In genomic region chrX:42602136-42602535, GRCh38 we compare ENCODE assay signal across 16 cellular contexts.
DNase-seq lines count a peak whose midpoint lies in the region; ATAC-seq and TF ChIP-seq lines count a peak whose summit lies in the region.
"Had no signal": no experiment of that assay in that cellular context is flagged by ENCODE, and none has a peak within 500 bp of the region (broad histone marks: within the 10 kb centered on the region; RNA-seq: fewer than 3 reads in every experiment).

No MANE protein-coding gene starts in this region.

- no peak overlapping the region for H2BK120ac ChIP-seq in mesendoderm (ENCODE audit: low read depth, low read length)

- H3K9ac ChIP-seq in mesendoderm (ENCODE audit: low read length), result no peak overlapping the region

- no peak overlapping the region for H2BK15ac ChIP-seq in mesendoderm (replicated peaks; ENCODE audit: low read depth)

- no peak overlapping the region for H3K56ac ChIP-seq in mesendoderm (ENCODE audit: low read length)

- DNase-seq in A172 (ENCODE audit: low spot score), result peak; percentile 18
- peak; percentile 0 for DNase-seq in amniotic epithelial cell (ENCODE audit: low read depth)
- peak; percentile 30 for DNase-seq in fibroblast of villous mesenchyme (ENCODE audit: low read depth)
- peak; percentile 75 for DNase-seq in mesendoderm
- no peak for DNase-seq in suprapubic skin (ENCODE audit: low spot score in 2 of 2)
- no peak for DNase-seq in erythroblast (lab: John Stamatoyannopoulos, UW)
- DNase-seq in COR-L47 (lab: John Stamatoyannopoulos, UW), result no peak
- DNase-seq: 8988T; ACHN; CD4-positive, alpha-beta memory T cell; DND-41; GDM1; GOT3; H9 had no signal

- ATAC-seq in HG03571 (IDR thresholded peaks at IDR 0.05; ENCODE audit: unreplicated experiment), result no peak

- H3K4me1 ChIP-seq in mesendoderm (ENCODE audit: control insufficient read depth, low read depth, low read length) (no peaks in the 10 kb centered on the region), suprapubic skin (no peaks in the 10 kb centered on the region)

- H3K4me3 ChIP-seq in fibroblast of villous mesenchyme (ENCODE audit: low read depth, low read length), result no peak overlapping the region
- H3K4me3 ChIP-seq in mesendoderm (ENCODE audit: low read length), result no peak overlapping the region
- no peak overlapping the region for H3K4me3 ChIP-seq in suprapubic skin

- no peak overlapping the region for H3K4ac ChIP-seq in mesendoderm (ENCODE audit: low read depth, low read length)

- H3K23ac ChIP-seq in mesendoderm (ENCODE audit: low read length), result no peak overlapping the region

- H3K27ac ChIP-seq in mesendoderm (ENCODE audit: low read depth, low read length) (no peak overlapping the region), suprapubic skin (no peak overlapping the region)
- H3K27ac ChIP-seq: C4-2B had no signal

- H3K79me1 ChIP-seq in mesendoderm (ENCODE audit: low read length), result no peaks in the 10 kb centered on the region

- no peak overlapping the region for H2AK5ac ChIP-seq in mesendoderm (ENCODE audit: low read length)

- no CpG with 5 or more reads among the region's 3 CpGs for WGBS in mesendoderm (ENCODE audit: extremely low coverage, insufficient coverage, low lambda C conversion rate)
- 91% methylated on average over 3 of the region's 3 CpGs for WGBS in suprapubic skin

- H3K18ac ChIP-seq in mesendoderm (ENCODE audit: low read length), result no peak overlapping the region

- no peak overlapping the region for H4K5ac ChIP-seq in mesendoderm (ENCODE audit: low read length)

- H3K27me3 ChIP-seq in mesendoderm (ENCODE audit: insufficient read depth, low read length, poor library complexity) (no peaks in the 10 kb centered on the region), suprapubic skin (no peaks in the 10 kb centered on the region)

- no peak overlapping the region for H4K8ac ChIP-seq in mesendoderm (ENCODE audit: low read depth, low read length)

- H3K36me3 ChIP-seq in mesendoderm (ENCODE audit: control insufficient read depth, insufficient read depth, low read length), result no peaks in the 10 kb centered on the region
- H3K36me3 ChIP-seq in suprapubic skin, result no peaks in the 10 kb centered on the region

- no peak overlapping the region for H3K4me2 ChIP-seq in mesendoderm (ENCODE audit: low read length)

- no peak for TF ChIP-seq EP300 in suprapubic skin (IDR thresholded peaks at IDR 0.05)

- H3K9me3 ChIP-seq in suprapubic skin, result no peaks in the 10 kb centered on the region

- no peak overlapping the region for H2BK5ac ChIP-seq in mesendoderm (ENCODE audit: low read length)

- TF ChIP-seq CTCF in fibroblast of villous mesenchyme (IDR thresholded peaks at IDR 0.05; ENCODE audit: insufficient read depth, low read depth, low read length) (no peak), suprapubic skin (IDR thresholded peaks at IDR 0.05) (no peak)

- no peaks in the 10 kb centered on the region for H3K79me2 ChIP-seq in mesendoderm (ENCODE audit: control insufficient read depth, insufficient read depth, low read length)

- no peak for TF ChIP-seq POLR2A in suprapubic skin (IDR thresholded peaks at IDR 0.05)
- TF ChIP-seq POLR2A in erythroblast (IDR thresholded peaks at IDR 0.05; ENCODE audit: low read length), result no peak

Comparison
In these comparisons a context has a peak if more than half of its experiments do, and no peak if none do; other contexts are left out.
1. DNase-seq: peak in A172 (single experiment), amniotic epithelial cell (single experiment), fibroblast of villous mesenchyme (single experiment) and mesendoderm (single experiment); none in suprapubic skin (0 of 2), erythroblast (0 of 2) and COR-L47 (single experiment).